Comparison of ENCODE assay signal across 13 cellular contexts in the genomic region with DNA sequence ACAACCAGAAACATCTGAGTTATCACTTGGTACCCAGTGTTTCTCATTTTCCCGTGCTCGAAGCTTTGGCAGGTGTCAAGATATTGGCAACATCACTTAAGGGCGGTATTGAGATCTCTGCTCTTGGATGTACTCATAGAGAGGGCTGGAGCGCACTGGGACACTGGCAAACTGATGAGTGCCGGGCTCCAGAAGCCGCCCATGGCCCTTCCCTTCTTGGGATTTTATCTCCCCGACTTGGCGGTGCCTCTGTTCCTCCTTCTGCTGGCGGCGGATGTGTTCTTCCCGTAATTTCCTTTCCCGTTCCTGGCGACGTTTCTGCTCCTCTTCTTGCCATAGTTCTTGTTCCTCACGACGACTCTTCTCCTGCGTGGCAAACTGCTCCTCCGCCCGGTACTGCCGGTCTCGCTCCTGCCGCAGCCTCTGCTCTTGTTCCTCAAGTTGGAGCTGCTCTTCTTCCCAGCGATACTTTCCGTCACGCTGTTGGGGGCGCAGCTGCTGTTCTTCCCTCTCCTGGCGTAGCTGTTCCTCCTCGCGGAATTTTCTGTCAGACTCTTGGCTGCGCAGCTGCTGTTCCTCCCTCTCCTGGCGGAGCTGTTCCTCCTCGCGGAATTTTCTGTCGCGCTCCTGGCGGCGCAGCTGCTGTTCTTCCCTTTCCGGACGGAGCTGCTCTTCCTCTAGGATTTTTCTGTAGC. TPM values are rescaled to one million over a fixed set of nuclear protein-coding genes. Genes with fewer than 3 reads are reported as not detected.
A peak's percentile ranks its signal among the peaks of the same experiment; 100 is the strongest.
DNase-seq lines count a peak whose midpoint lies in the region; ATAC-seq and TF ChIP-seq lines count a peak whose summit lies in the region.
"Had no signal": no experiment of that assay in that cellular context is flagged by ENCODE, and none has a peak within 500 bp of the region (broad histone marks: within the 10 kb centered on the region; RNA-seq: fewer than 3 reads in every experiment).

No MANE protein-coding gene starts in this region.

- peaks cover 14% of the 10 kb centered on the region for H3K9me3 Mint-ChIP-seq in activated CD4-positive, alpha-beta T cell treated with anti-CD3 and anti-CD28 coated beads, Interleukin-2, amount 10 ng/mL, durations not matched to agents 24 days and 14 days

- H3K27ac ChIP-seq in esophagus muscularis mucosa (replicated peaks in 1 of 4) (no peak overlapping the region), rectal smooth muscle tissue (ENCODE audit: low read depth, low read length) (no peak overlapping the region)

- H3K4me1 ChIP-seq in esophagus muscularis mucosa = peaks cover 35 to 53% (median 51%) of the 10 kb centered on the region in 4 donors
- peaks cover 15% of the 10 kb centered on the region for H3K4me1 ChIP-seq in rectal smooth muscle tissue (ENCODE audit: control insufficient read depth, insufficient read depth, low read length)

- no peaks in the 10 kb centered on the region for H3K4me1 Mint-ChIP-seq in activated CD4-positive, alpha-beta T cell treated with anti-CD3 and anti-CD28 coated beads, Interleukin-2, amount 10 ng/mL, durations not matched to agents 24 days and 14 days

- DNase-seq in activated CD4-positive, alpha-beta T cell treated with anti-CD3 and anti-CD28 coated beads, Interleukin-2, amount 10 ng/mL, durations not matched to agents 24 days and 14 days = peak; percentile 61
- no peak for DNase-seq in activated CD4-positive, alpha-beta T cell treated with anti-CD3 and anti-CD28 coated beads, Interleukin-2, amount 50 U/mL, for 4 hours
- DNase-seq in LoVo (ENCODE audit: low spot score) (peak; percentile 68), esophagus muscularis mucosa (ENCODE audit: extremely low spot score) (no peak), iPS-NIHi7 (ENCODE audit: extremely low spot score) (no peak), left lobe of liver (ENCODE audit: low spot score) (no peak)
- DNase-seq: cerebellar nuclear complex, NCI-H2029, nucleus accumbens, RPMI8226 had no signal

- no peak overlapping the region for H3K4me3 Mint-ChIP-seq in activated CD4-positive, alpha-beta T cell treated with anti-CD3 and anti-CD28 coated beads, Interleukin-2, amount 10 ng/mL, durations not matched to agents 24 days and 14 days

- no peak for TF ChIP-seq POLR2A in esophagus muscularis mucosa (IDR thresholded peaks at IDR 0.05; ENCODE audit: low read depth)

- WGBS in esophagus muscularis mucosa = 17% methylated on average over 39 of the region's 39 CpGs

- peaks cover 32% of the 10 kb centered on the region for H3K27me3 Mint-ChIP-seq in activated CD4-positive, alpha-beta T cell treated with anti-CD3 and anti-CD28 coated beads, Interleukin-2, amount 10 ng/mL, durations not matched to agents 24 days and 14 days

- peak overlapping the region; percentile 16 for H3K27ac Mint-ChIP-seq in activated CD4-positive, alpha-beta T cell treated with anti-CD3 and anti-CD28 coated beads, Interleukin-2, amount 10 ng/mL, durations not matched to agents 24 days and 14 days

- H3K9me3 ChIP-seq in esophagus muscularis mucosa = peaks cover 0 to 20% (median 16%) of the 10 kb centered on the region in 4 donors

- peaks cover 0 to 94% (median 63%) of the 10 kb centered on the region in 4 donors for H3K27me3 ChIP-seq in esophagus muscularis mucosa
- H3K27me3 ChIP-seq in rectal smooth muscle tissue (ENCODE audit: control insufficient read depth, insufficient read depth, low read length) = peaks cover 50% of the 10 kb centered on the region

- intact Hi-C loops in activated CD4-positive, alpha-beta T cell treated with anti-CD3 and anti-CD28 coated beads, Interleukin-2, amount 10 ng/mL, durations not matched to agents 24 days and 14 days (cut with micrococcal nuclease) = no loop called here
- intact Hi-C loops in esophagus muscularis mucosa (cut with DNase I) = no loop called here

- H3K36me3 Mint-ChIP-seq in activated CD4-positive, alpha-beta T cell treated with anti-CD3 and anti-CD28 coated beads, Interleukin-2, amount 10 ng/mL, durations not matched to agents 24 days and 14 days (ENCODE audit: low read depth) = peaks cover 9% of the 10 kb centered on the region

- H3K36me3 ChIP-seq in esophagus muscularis mucosa (no peaks in the 10 kb centered on the region), rectal smooth muscle tissue (ENCODE audit: control insufficient read depth, insufficient read depth, low read length) (no peaks in the 10 kb centered on the region)

- H3K9ac ChIP-seq in rectal smooth muscle tissue (ENCODE audit: low read length) = no peak overlapping the region

- no peak for TF ChIP-seq CTCF in esophagus muscularis mucosa (IDR thresholded peaks at IDR 0.05)

- ATAC-seq in HG03025 (IDR thresholded peaks at IDR 0.05; ENCODE audit: low FRiP score, unreplicated experiment) (no peak), left lobe of liver (no peak)

- TF ChIP-seq EP300 in esophagus muscularis mucosa (IDR thresholded peaks at IDR 0.05) = no peak

- H3K4me3 ChIP-seq in esophagus muscularis mucosa (peak overlapping the region in 3 of 4 donors; percentile 20 to 54 (median 32)), rectal smooth muscle tissue (ENCODE audit: low read length) (peak overlapping the region; percentile 28)

RNA-seq across cellular contexts. Expression of gene TCHH, which starts 7.8 kb away (rescaled TPM):
- total RNA-seq in activated CD4-positive, alpha-beta T cell treated with anti-CD3 and anti-CD28 coated beads, Interleukin-2, amount 10 ng/mL, durations not matched to agents 24 days and 14 days = not detected in 2 replicates
- total RNA-seq in esophagus muscularis mucosa (under 1 TPM in 3 of 4 donors, not detected in 1; under 0.01 to 0.50 (median 0.11) TPM), left lobe of liver (0.08 TPM)
- total RNA-seq: urinary bladder had no signal

RNA-seq across cellular contexts. Expression of gene TCHHL1, which starts 18.6 kb away (rescaled TPM):
- not detected in 2 replicates for total RNA-seq in activated CD4-positive, alpha-beta T cell treated with anti-CD3 and anti-CD28 coated beads, Interleukin-2, amount 10 ng/mL, durations not matched to agents 24 days and 14 days
- not detected for total RNA-seq in esophagus muscularis mucosa
- total RNA-seq in left lobe of liver = not detected
- total RNA-seq: urinary bladder had no signal

RNA-seq across cellular contexts. Expression of gene RPTN, which starts 51.6 kb away (rescaled TPM):
- total RNA-seq in activated CD4-positive, alpha-beta T cell treated with anti-CD3 and anti-CD28 coated beads, Interleukin-2, amount 10 ng/mL, durations not matched to agents 24 days and 14 days = not detected in 2 replicates
- not detected for total RNA-seq in esophagus muscularis mucosa
- total RNA-seq in left lobe of liver = not detected
- total RNA-seq: urinary bladder had no signal

Comparison
In these comparisons a context has a peak if more than half of its experiments do, and no peak if none do; other contexts are left out.
1. DNase-seq: peak in activated CD4-positive, alpha-beta T cell treated with anti-CD3 and anti-CD28 coated beads, Interleukin-2, amount 10 ng/mL, durations not matched to agents 24 days and 14 days (single experiment) and LoVo (single experiment); none in activated CD4-positive, alpha-beta T cell treated with anti-CD3 and anti-CD28 coated beads, Interleukin-2, amount 50 U/mL, for 4 hours (0 of 2), esophagus muscularis mucosa (single experiment), iPS-NIHi7 (single experiment) and left lobe of liver (single experiment).